1 cellular context compared by ENCODE assay signal in the genomic region with DNA sequence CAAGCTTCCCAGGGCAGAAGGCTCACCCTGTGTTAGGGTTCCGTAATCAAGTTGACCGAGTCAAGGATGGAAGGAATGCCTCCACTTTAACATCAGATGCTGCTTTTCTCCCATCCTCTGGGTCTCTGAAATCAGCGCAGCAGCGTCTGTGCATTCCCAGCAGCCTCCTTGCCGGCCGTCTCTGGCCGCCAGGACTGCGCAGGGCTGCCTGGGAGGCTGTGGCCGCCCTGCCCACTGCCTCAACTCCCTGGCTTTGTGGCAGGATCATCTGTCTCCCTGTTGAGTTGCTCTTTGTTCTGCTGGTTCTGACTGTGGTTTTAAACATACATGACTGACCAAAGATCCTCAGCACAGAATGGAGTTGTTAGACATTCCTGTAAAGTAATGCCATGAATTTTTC.
TF ChIP-seq lines count a peak whose summit lies in the region.

No MANE protein-coding gene starts in this region.

TF ChIP-seq in WTC11, 78 proteins besides CTCF, POLR2A, EP300 and RAD21 (continued from another document):
- TF ChIP-seq, protein P1, sequence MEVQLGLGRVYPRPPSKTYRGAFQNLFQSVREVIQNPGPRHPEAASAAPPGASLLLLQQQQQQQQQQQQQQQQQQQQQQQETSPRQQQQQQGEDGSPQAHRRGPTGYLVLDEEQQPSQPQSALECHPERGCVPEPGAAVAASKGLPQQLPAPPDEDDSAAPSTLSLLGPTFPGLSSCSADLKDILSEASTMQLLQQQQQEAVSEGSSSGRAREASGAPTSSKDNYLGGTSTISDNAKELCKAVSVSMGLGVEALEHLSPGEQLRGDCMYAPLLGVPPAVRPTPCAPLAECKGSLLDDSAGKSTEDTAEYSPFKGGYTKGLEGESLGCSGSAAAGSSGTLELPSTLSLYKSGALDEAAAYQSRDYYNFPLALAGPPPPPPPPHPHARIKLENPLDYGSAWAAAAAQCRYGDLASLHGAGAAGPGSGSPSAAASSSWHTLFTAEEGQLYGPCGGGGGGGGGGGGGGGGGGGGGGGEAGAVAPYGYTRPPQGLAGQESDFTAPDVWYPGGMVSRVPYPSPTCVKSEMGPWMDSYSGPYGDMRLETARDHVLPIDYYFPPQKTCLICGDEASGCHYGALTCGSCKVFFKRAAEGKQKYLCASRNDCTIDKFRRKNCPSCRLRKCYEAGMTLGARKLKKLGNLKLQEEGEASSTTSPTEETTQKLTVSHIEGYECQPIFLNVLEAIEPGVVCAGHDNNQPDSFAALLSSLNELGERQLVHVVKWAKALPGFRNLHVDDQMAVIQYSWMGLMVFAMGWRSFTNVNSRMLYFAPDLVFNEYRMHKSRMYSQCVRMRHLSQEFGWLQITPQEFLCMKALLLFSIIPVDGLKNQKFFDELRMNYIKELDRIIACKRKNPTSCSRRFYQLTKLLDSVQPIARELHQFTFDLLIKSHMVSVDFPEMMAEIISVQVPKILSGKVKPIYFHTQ (CRISPR knock-in tag; IDR thresholded peaks at IDR 0.05), result no peak
- TF ChIP-seq JUN (CRISPR knock-in tag; IDR thresholded peaks at IDR 0.05) (no peak), MXD4 (CRISPR knock-in tag; IDR thresholded peaks at IDR 0.05; ENCODE audit: borderline replicate concordance) (no peak), ESRRA (CRISPR knock-in tag; IDR thresholded peaks at IDR 0.05; ENCODE audit: borderline replicate concordance) (no peak), NFYB (CRISPR knock-in tag; conservative IDR thresholded peaks at IDR 0.05; ENCODE audit: low read depth) (no peak), ZNF263 (CRISPR knock-in tag; IDR thresholded peaks at IDR 0.05; ENCODE audit: low read depth) (no peak), PRRX2 (CRISPR knock-in tag; IDR thresholded peaks at IDR 0.05) (no peak), RORB (CRISPR knock-in tag; IDR thresholded peaks at IDR 0.05) (no peak)
- TF ChIP-seq, protein P2, sequence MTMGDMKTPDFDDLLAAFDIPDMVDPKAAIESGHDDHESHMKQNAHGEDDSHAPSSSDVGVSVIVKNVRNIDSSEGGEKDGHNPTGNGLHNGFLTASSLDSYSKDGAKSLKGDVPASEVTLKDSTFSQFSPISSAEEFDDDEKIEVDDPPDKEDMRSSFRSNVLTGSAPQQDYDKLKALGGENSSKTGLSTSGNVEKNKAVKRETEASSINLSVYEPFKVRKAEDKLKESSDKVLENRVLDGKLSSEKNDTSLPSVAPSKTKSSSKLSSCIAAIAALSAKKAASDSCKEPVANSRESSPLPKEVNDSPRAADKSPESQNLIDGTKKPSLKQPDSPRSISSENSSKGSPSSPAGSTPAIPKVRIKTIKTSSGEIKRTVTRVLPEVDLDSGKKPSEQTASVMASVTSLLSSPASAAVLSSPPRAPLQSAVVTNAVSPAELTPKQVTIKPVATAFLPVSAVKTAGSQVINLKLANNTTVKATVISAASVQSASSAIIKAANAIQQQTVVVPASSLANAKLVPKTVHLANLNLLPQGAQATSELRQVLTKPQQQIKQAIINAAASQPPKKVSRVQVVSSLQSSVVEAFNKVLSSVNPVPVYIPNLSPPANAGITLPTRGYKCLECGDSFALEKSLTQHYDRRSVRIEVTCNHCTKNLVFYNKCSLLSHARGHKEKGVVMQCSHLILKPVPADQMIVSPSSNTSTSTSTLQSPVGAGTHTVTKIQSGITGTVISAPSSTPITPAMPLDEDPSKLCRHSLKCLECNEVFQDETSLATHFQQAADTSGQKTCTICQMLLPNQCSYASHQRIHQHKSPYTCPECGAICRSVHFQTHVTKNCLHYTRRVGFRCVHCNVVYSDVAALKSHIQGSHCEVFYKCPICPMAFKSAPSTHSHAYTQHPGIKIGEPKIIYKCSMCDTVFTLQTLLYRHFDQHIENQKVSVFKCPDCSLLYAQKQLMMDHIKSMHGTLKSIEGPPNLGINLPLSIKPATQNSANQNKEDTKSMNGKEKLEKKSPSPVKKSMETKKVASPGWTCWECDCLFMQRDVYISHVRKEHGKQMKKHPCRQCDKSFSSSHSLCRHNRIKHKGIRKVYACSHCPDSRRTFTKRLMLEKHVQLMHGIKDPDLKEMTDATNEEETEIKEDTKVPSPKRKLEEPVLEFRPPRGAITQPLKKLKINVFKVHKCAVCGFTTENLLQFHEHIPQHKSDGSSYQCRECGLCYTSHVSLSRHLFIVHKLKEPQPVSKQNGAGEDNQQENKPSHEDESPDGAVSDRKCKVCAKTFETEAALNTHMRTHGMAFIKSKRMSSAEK (CRISPR knock-in tag; IDR thresholded peaks at IDR 0.05; ENCODE audit: borderline replicate concordance), result no peak
- TF ChIP-seq, protein P3, sequence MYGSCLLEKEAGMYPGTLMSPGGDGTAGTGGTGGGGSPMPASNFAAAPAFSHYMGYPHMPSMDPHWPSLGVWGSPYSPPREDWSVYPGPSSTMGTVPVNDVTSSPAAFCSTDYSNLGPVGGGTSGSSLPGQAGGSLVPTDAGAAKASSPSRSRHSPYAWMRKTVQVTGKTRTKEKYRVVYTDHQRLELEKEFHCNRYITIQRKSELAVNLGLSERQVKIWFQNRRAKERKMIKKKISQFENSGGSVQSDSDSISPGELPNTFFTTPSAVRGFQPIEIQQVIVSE (CRISPR knock-in tag; IDR thresholded peaks at IDR 0.05; ENCODE audit: borderline replicate concordance), result no peak
- TF ChIP-seq, protein P4, sequence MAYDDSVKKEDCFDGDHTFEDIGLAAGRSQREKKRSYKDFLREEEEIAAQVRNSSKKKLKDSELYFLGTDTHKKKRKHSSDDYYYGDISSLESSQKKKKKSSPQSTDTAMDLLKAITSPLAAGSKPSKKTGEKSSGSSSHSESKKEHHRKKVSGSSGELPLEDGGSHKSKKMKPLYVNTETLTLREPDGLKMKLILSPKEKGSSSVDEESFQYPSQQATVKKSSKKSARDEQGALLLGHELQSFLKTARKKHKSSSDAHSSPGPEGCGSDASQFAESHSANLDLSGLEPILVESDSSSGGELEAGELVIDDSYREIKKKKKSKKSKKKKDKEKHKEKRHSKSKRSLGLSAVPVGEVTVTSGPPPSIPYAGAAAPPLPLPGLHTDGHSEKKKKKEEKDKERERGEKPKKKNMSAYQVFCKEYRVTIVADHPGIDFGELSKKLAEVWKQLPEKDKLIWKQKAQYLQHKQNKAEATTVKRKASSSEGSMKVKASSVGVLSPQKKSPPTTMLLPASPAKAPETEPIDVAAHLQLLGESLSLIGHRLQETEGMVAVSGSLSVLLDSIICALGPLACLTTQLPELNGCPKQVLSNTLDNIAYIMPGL (CRISPR knock-in tag; IDR thresholded peaks at IDR 0.05), result no peak
- TF ChIP-seq, protein P5, sequence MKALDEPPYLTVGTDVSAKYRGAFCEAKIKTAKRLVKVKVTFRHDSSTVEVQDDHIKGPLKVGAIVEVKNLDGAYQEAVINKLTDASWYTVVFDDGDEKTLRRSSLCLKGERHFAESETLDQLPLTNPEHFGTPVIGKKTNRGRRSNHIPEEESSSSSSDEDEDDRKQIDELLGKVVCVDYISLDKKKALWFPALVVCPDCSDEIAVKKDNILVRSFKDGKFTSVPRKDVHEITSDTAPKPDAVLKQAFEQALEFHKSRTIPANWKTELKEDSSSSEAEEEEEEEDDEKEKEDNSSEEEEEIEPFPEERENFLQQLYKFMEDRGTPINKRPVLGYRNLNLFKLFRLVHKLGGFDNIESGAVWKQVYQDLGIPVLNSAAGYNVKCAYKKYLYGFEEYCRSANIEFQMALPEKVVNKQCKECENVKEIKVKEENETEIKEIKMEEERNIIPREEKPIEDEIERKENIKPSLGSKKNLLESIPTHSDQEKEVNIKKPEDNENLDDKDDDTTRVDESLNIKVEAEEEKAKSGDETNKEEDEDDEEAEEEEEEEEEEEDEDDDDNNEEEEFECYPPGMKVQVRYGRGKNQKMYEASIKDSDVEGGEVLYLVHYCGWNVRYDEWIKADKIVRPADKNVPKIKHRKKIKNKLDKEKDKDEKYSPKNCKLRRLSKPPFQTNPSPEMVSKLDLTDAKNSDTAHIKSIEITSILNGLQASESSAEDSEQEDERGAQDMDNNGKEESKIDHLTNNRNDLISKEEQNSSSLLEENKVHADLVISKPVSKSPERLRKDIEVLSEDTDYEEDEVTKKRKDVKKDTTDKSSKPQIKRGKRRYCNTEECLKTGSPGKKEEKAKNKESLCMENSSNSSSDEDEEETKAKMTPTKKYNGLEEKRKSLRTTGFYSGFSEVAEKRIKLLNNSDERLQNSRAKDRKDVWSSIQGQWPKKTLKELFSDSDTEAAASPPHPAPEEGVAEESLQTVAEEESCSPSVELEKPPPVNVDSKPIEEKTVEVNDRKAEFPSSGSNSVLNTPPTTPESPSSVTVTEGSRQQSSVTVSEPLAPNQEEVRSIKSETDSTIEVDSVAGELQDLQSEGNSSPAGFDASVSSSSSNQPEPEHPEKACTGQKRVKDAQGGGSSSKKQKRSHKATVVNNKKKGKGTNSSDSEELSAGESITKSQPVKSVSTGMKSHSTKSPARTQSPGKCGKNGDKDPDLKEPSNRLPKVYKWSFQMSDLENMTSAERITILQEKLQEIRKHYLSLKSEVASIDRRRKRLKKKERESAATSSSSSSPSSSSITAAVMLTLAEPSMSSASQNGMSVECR (CRISPR knock-in tag; IDR thresholded peaks at IDR 0.05; ENCODE audit: borderline replicate concordance), result no peak
- TF ChIP-seq, protein P6, sequence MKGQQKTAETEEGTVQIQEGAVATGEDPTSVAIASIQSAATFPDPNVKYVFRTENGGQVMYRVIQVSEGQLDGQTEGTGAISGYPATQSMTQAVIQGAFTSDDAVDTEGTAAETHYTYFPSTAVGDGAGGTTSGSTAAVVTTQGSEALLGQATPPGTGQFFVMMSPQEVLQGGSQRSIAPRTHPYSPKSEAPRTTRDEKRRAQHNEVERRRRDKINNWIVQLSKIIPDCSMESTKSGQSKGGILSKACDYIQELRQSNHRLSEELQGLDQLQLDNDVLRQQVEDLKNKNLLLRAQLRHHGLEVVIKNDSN (CRISPR knock-in tag; IDR thresholded peaks at IDR 0.05), result no peak
- TF ChIP-seq, protein P7, sequence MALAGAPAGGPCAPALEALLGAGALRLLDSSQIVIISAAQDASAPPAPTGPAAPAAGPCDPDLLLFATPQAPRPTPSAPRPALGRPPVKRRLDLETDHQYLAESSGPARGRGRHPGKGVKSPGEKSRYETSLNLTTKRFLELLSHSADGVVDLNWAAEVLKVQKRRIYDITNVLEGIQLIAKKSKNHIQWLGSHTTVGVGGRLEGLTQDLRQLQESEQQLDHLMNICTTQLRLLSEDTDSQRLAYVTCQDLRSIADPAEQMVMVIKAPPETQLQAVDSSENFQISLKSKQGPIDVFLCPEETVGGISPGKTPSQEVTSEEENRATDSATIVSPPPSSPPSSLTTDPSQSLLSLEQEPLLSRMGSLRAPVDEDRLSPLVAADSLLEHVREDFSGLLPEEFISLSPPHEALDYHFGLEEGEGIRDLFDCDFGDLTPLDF (CRISPR knock-in tag; IDR thresholded peaks at IDR 0.05), result no peak
- TF ChIP-seq, protein P8, sequence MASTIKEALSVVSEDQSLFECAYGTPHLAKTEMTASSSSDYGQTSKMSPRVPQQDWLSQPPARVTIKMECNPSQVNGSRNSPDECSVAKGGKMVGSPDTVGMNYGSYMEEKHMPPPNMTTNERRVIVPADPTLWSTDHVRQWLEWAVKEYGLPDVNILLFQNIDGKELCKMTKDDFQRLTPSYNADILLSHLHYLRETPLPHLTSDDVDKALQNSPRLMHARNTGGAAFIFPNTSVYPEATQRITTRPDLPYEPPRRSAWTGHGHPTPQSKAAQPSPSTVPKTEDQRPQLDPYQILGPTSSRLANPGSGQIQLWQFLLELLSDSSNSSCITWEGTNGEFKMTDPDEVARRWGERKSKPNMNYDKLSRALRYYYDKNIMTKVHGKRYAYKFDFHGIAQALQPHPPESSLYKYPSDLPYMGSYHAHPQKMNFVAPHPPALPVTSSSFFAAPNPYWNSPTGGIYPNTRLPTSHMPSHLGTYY (CRISPR knock-in tag; IDR thresholded peaks at IDR 0.05), result no peak
- TF ChIP-seq, protein P9, sequence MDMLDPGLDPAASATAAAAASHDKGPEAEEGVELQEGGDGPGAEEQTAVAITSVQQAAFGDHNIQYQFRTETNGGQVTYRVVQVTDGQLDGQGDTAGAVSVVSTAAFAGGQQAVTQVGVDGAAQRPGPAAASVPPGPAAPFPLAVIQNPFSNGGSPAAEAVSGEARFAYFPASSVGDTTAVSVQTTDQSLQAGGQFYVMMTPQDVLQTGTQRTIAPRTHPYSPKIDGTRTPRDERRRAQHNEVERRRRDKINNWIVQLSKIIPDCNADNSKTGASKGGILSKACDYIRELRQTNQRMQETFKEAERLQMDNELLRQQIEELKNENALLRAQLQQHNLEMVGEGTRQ (CRISPR knock-in tag; IDR thresholded peaks at IDR 0.05), result no peak
- TF ChIP-seq, protein P10, sequence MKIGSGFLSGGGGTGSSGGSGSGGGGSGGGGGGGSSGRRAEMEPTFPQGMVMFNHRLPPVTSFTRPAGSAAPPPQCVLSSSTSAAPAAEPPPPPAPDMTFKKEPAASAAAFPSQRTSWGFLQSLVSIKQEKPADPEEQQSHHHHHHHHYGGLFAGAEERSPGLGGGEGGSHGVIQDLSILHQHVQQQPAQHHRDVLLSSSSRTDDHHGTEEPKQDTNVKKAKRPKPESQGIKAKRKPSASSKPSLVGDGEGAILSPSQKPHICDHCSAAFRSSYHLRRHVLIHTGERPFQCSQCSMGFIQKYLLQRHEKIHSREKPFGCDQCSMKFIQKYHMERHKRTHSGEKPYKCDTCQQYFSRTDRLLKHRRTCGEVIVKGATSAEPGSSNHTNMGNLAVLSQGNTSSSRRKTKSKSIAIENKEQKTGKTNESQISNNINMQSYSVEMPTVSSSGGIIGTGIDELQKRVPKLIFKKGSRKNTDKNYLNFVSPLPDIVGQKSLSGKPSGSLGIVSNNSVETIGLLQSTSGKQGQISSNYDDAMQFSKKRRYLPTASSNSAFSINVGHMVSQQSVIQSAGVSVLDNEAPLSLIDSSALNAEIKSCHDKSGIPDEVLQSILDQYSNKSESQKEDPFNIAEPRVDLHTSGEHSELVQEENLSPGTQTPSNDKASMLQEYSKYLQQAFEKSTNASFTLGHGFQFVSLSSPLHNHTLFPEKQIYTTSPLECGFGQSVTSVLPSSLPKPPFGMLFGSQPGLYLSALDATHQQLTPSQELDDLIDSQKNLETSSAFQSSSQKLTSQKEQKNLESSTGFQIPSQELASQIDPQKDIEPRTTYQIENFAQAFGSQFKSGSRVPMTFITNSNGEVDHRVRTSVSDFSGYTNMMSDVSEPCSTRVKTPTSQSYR (CRISPR knock-in tag; IDR thresholded peaks at IDR 0.05), result no peak
